ENCODE assay signal across 19 cellular contexts in the genomic region with DNA sequence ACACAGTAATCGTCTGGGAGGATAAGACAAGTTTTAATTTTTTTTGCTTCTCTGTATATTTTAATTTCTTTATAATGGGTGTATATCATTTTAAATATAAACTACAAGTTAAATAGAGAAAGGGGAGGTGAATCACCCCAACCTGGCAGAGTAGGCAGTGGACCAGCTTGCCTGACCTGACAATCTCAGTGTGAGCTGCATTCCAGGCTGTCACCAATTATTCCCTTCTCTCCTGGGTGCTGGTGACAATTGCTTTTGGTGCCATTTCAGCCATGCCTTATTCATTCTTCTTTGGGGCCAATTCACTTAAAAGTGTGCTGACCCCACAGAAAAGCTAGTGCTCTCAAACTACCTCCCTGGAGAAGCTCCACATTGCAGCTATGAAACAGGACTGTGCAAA.
"Had no signal": no experiment of that assay in that cellular context is flagged by ENCODE, and none has a peak within 500 bp of the region (broad histone marks: within the 10 kb centered on the region; RNA-seq: fewer than 3 reads in every experiment).

No MANE protein-coding gene starts in this region.

- H3K4me1 Mint-ChIP-seq: activated naive CD8-positive, alpha-beta T cell treated with anti-CD3 and anti-CD28 coated beads, Interleukin-2, amount 10 ng/mL, durations not matched to agents 7 days and 5 days had no signal

- DNase-seq: activated CD4-positive, alpha-beta T cell treated with anti-CD3 and anti-CD28 coated beads for 4 hours; activated CD8-positive, alpha-beta memory T cell treated with anti-CD3 and anti-CD28 coated beads, Interleukin-2, amount 50 U/mL, for 48 hours; activated CD8-positive, alpha-beta T cell treated with anti-CD3 and anti-CD28 coated beads for 36 hours; activated naive CD4-positive, alpha-beta T cell treated with anti-CD3 and anti-CD28 coated beads, Interleukin-2, amount 50 U/mL, for 16 hours; activated naive CD8-positive, alpha-beta T cell treated with anti-CD3 and anti-CD28 coated beads, Interleukin-2, amount 10 ng/mL, durations not matched to agents 7 days and 5 days; activated T-cell treated with anti-CD3 and anti-CD28 coated beads, Interleukin-2, amount 50 U/mL, for 1 hour; adrenal gland; anterior cingulate cortex; Karpas-422; NCI-H1048; NCI-H1417; NCI-H1930; NCI-H345; NCI-H510A; PC-3; SHP77 had no signal

- ATAC-seq: activated CD4-positive, CD25-positive, alpha-beta regulatory T cell treated with anti-CD3 and anti-CD28 coated beads, Interleukin-2, amount 50 U/mL, for 24 hours; activated CD8-positive, alpha-beta T cell treated with anti-CD3 and anti-CD28 coated beads for 36 hours; PC-3; SK-N-SH treated with all-trans-retinoic acid at 6 μM for 48 hours had no signal

- H3K27me3 Mint-ChIP-seq: activated CD8-positive, alpha-beta T cell treated with anti-CD3 and anti-CD28 coated beads for 36 hours; activated naive CD8-positive, alpha-beta T cell treated with anti-CD3 and anti-CD28 coated beads, Interleukin-2, amount 10 ng/mL, durations not matched to agents 7 days and 5 days had no signal

- H3K4me3 Mint-ChIP-seq: activated CD8-positive, alpha-beta T cell treated with anti-CD3 and anti-CD28 coated beads for 36 hours; activated naive CD8-positive, alpha-beta T cell treated with anti-CD3 and anti-CD28 coated beads, Interleukin-2, amount 10 ng/mL, durations not matched to agents 7 days and 5 days; T-helper 1 cell treated with Interleukin-12 subunit alpha and Interleukin-12 subunit beta and Interleukin-4 antibody, amounts not matched to agents 30 μg/mL and 1 μg/mL, for 36 hours had no signal

- H3K9me3 Mint-ChIP-seq: activated CD8-positive, alpha-beta T cell treated with anti-CD3 and anti-CD28 coated beads for 36 hours; activated naive CD8-positive, alpha-beta T cell treated with anti-CD3 and anti-CD28 coated beads, Interleukin-2, amount 10 ng/mL, durations not matched to agents 7 days and 5 days; T-helper 1 cell treated with Interleukin-12 subunit alpha and Interleukin-12 subunit beta and Interleukin-4 antibody, amounts not matched to agents 30 μg/mL and 1 μg/mL, for 36 hours had no signal

- H3K27ac Mint-ChIP-seq: activated CD8-positive, alpha-beta T cell treated with anti-CD3 and anti-CD28 coated beads for 36 hours; activated naive CD8-positive, alpha-beta T cell treated with anti-CD3 and anti-CD28 coated beads, Interleukin-2, amount 10 ng/mL, durations not matched to agents 7 days and 5 days; T-helper 1 cell treated with Interleukin-12 subunit alpha and Interleukin-12 subunit beta and Interleukin-4 antibody, amounts not matched to agents 30 μg/mL and 1 μg/mL, for 36 hours had no signal

- H3K36me3 Mint-ChIP-seq: activated naive CD8-positive, alpha-beta T cell treated with anti-CD3 and anti-CD28 coated beads, Interleukin-2, amount 10 ng/mL, durations not matched to agents 7 days and 5 days had no signal
